8 cellular contexts compared by ENCODE assay signal in genomic region chr2:14540003-14540402, GRCh38.
"Had no signal": no experiment of that assay in that cellular context is flagged by ENCODE, and none has a peak within 500 bp of the region (broad histone marks: within the 10 kb centered on the region; RNA-seq: fewer than 3 reads in every experiment).

No MANE protein-coding gene starts in this region.

- H3K4me1 ChIP-seq: upper lobe of right lung had no signal

- H3K27me3 ChIP-seq: upper lobe of right lung had no signal

- H3K9me3 ChIP-seq: upper lobe of right lung had no signal

- ATAC-seq: upper lobe of right lung had no signal

- DNase-seq: activated CD4-positive, alpha-beta T cell treated with anti-CD3 and anti-CD28 coated beads for 48 hours; activated naive CD4-positive, alpha-beta T cell treated with Interleukin-2 at 50 U/mL for 16 hours; caudate nucleus; effector memory CD4-positive, alpha-beta T cell; hypothalamus; stimulated activated CD4-positive, alpha-beta T cell treated with anti-CD3 and anti-CD28 coated beads, Interleukin-12 subunit alpha, Interleukin-12 subunit beta, amount 100 ng/mL, for 4 hours; stimulated activated naive CD4-positive, alpha-beta T cell treated with Interleukin-2 at 50 U/mL for 16 hours; upper lobe of right lung had no signal

- H3K4me3 ChIP-seq: upper lobe of right lung had no signal

- H3K36me3 ChIP-seq: upper lobe of right lung had no signal

- H3K27ac ChIP-seq: upper lobe of right lung had no signal
